In the genomic region with DNA sequence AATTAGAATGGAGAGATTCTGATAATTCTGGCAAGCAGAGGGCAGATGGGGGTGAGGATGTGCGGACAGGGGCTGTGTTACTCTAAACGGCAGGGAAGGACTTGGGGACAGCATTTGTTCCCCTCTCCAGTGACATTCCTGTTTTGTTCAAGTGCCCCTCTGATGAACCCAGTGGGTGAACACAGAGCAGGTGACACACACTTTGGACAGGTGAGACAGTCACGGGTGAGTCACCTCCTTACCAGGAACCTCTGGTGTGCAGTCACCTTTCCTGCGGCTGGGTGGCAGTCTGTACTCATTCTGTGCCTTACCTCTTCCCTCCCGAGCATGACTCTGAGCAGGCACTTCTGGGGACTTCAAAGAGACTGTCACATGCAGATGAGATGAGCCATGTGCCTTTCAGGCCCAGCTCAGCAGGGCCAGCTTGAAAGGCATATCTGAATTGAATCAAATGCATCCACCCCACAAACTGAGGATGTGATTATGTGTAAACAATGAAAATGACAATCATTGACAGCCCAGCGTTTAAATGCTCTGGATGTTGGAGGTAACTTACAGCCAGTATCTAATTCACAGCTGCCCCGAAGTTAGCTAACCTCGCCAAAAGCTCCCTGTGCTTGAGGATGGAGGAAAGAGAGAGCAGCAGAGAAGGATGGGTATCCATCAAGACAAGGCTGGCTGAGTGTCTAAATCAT, we compare ENCODE assay signal across 8 cellular contexts.
DNase-seq lines count a peak whose midpoint lies in the region; ATAC-seq lines count a peak whose summit lies in the region.
"Not testable (repeated sequence)": the region's sequence is repeated elsewhere in the genome, so short reads cannot be mapped to it uniquely, and the experiment has no call there.

No MANE protein-coding gene starts in this region.

- peaks cover 36% of the 10 kb centered on the region for H3K4me1 Mint-ChIP-seq in T-helper 1 cell treated with Interleukin-12 subunit alpha and Interleukin-12 subunit beta and Interleukin-4 antibody, amounts not matched to agents 30 μg/mL and 1 μg/mL, for 36 hours (ENCODE audit: low read depth)

- peaks cover 16% of the 10 kb centered on the region for H3K36me3 Mint-ChIP-seq in T-helper 1 cell treated with Interleukin-12 subunit alpha and Interleukin-12 subunit beta and Interleukin-4 antibody, amounts not matched to agents 30 μg/mL and 1 μg/mL, for 36 hours (ENCODE audit: low read depth)

- H3K9me3 Mint-ChIP-seq in T-helper 1 cell treated with Interleukin-12 subunit alpha and Interleukin-12 subunit beta and Interleukin-4 antibody, amounts not matched to agents 30 μg/mL and 1 μg/mL, for 36 hours: not testable (repeated sequence)

- not testable (repeated sequence) for H3K4me3 ChIP-seq in right cardiac atrium (ENCODE audit: low read length)

- H3K4me3 Mint-ChIP-seq in T-helper 1 cell treated with Interleukin-12 subunit alpha and Interleukin-12 subunit beta and Interleukin-4 antibody, amounts not matched to agents 30 μg/mL and 1 μg/mL, for 36 hours: not testable (repeated sequence)

- DNase-seq in activated gamma-delta T cell treated with Interleukin-2 at 50 U/mL for 16 hours: peak; percentile 11
- DNase-seq in right cardiac atrium: not testable (repeated sequence)
- peak; percentile 23 to 49 for DNase-seq in stimulated activated CD4-positive, alpha-beta T cell treated with anti-CD3 and anti-CD28 coated beads, Interleukin-2, amount 100 ng/mL, for 24 hours

- WGBS in right cardiac atrium: 91% methylated on average over 5 of the region's 8 CpGs

- peak; percentile 78 for ATAC-seq in GM18498 (IDR thresholded peaks at IDR 0.05; ENCODE audit: unreplicated experiment)
- peak; percentile 56 for ATAC-seq in GM19452 (IDR thresholded peaks at IDR 0.05; ENCODE audit: unreplicated experiment)
- ATAC-seq in HG02759 (IDR thresholded peaks at IDR 0.05; ENCODE audit: unreplicated experiment): peak; percentile 74
- peak; percentile 83 for ATAC-seq in HG03354 (IDR thresholded peaks at IDR 0.05; ENCODE audit: poor library complexity, severe bottlenecking, unreplicated experiment)
- peak; percentile 28 to 45 for ATAC-seq in right cardiac atrium

- not testable (repeated sequence) for H3K27ac ChIP-seq in right cardiac atrium (ENCODE audit: low read length)

- not testable (repeated sequence) for H3K27me3 Mint-ChIP-seq in T-helper 1 cell treated with Interleukin-12 subunit alpha and Interleukin-12 subunit beta and Interleukin-4 antibody, amounts not matched to agents 30 μg/mL and 1 μg/mL, for 36 hours (ENCODE audit: low read depth)

- not testable (repeated sequence) for H3K4me1 ChIP-seq in right cardiac atrium (ENCODE audit: control insufficient read depth, insufficient read depth, low read length)

- intact Hi-C loops in right cardiac atrium (cut with DNase I): not testable (repeated sequence)

- H3K9me3 ChIP-seq in right cardiac atrium (ENCODE audit: control insufficient read depth, low read length): not testable (repeated sequence)

- H3K27me3 ChIP-seq in right cardiac atrium (ENCODE audit: control insufficient read depth, insufficient read depth): not testable (repeated sequence)

- H3K27ac Mint-ChIP-seq in T-helper 1 cell treated with Interleukin-12 subunit alpha and Interleukin-12 subunit beta and Interleukin-4 antibody, amounts not matched to agents 30 μg/mL and 1 μg/mL, for 36 hours: peak overlapping the region; percentile 75
